In the genomic region with DNA sequence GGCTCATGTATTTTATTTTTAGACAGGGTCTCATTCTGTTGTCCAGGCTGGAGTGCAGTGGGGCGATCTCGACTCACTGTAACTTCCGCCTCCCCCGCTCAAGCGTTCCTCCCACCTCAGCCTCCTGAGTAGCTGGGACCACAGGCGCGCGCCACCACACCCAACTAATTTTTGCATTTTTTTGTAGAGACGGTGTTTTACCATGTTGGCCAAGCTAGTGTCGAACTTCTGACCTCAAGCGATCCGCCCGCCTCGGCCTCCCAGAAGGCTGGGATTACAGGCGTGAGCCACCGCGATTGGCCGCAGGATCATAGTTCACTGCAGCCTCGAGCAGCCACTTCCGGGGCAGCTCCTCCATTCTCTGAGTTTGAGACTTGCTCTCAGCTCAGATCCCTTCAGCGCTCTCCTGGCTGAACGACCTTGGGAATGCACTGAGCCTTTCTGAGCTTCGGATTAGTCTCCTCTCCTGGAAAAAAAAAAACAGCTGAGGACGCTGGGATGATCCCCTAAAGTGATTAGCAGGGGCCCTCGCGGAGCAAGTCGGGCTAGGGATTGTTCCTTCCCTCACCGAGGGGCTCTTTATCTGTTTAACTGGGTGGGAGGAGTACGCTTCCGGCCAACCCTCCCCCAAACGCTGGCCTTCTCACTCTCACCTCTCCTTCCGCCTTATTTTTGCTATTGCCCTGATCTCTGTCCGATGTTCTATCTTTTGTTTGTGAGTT, we compare ENCODE assay signal across 10 cellular contexts. TPM values are rescaled to one million over a fixed set of nuclear protein-coding genes. Genes with fewer than 3 reads are reported as not detected.
A peak's percentile ranks its signal among the peaks of the same experiment; 100 is the strongest.
DNase-seq lines count a peak whose midpoint lies in the region; ATAC-seq and TF ChIP-seq lines count a peak whose summit lies in the region.
"Had no signal": no experiment of that assay in that cellular context is flagged by ENCODE, and none has a peak within 500 bp of the region (broad histone marks: within the 10 kb centered on the region; RNA-seq: fewer than 3 reads in every experiment).

No MANE protein-coding gene starts in this region.

- CTCF ChIA-PET in CD4-positive, alpha-beta T cell (lab: Charles Lee), result interaction anchor here (0.7 to 1.7 kb wide), 4 partner anchors 11 to 50 kb away, joined by 3 to 4 read pairs (median 3); no protein-coding TSS in a partner anchor

- H3K36me3 Mint-ChIP-seq in CD4-positive, alpha-beta T cell (ENCODE audit: low read depth), result no peaks in the 10 kb centered on the region
- H3K36me3 Mint-ChIP-seq in natural killer cell, result no peaks in the 10 kb centered on the region

- DNase-seq in CD4-positive, alpha-beta T cell, result no peak
- DNase-seq in Karpas-422, result no peak
- no peak for DNase-seq in breast epithelium (ENCODE audit: low spot score in 2 of 2)
- no peak for DNase-seq in natural killer cell
- no peak for DNase-seq in NCI-H2171 treated with DMSO at 0.1 percent for 48 hours (lab: John Stamatoyannopoulos, UW)
- no peak for DNase-seq in NCI-H524 treated with DMSO at 0.1 percent for 48 hours (lab: John Stamatoyannopoulos, UW)
- DNase-seq in glomerular visceral epithelial cell (ENCODE audit: extremely low spot score), result no peak
- DNase-seq: brain microvascular endothelial cell, NCI-H187 treated with DMSO at 0.1 percent for 48 hours had no signal

- no peak overlapping the region for H3K27ac ChIP-seq in CD4-positive, alpha-beta T cell (ENCODE audit: low read depth, low read length)
- no peak overlapping the region for H3K27ac ChIP-seq in Karpas-422 (ENCODE audit: low read length)
- no peak overlapping the region for H3K27ac ChIP-seq in breast epithelium

- peak overlapping the region; percentile 75 for H3K4me3 Mint-ChIP-seq in CD4-positive, alpha-beta T cell
- peak overlapping the region; percentile 86 for H3K4me3 Mint-ChIP-seq in natural killer cell

- H3K4me2 ChIP-seq in Karpas-422 (ENCODE audit: low read depth, low read length, poor library complexity, severe bottlenecking), result peak overlapping the region; percentile 99

- H3K27ac Mint-ChIP-seq in CD4-positive, alpha-beta T cell, result peak overlapping the region; percentile 49
- peak overlapping the region; percentile 62 to 73 for H3K27ac Mint-ChIP-seq in natural killer cell

- H3K79me2 ChIP-seq in Karpas-422 (ENCODE audit: low read length), result peaks cover 29% of the 10 kb centered on the region

- no peak for TF ChIP-seq CTCF in CD4-positive, alpha-beta T cell (IDR thresholded peaks at IDR 0.05)
- TF ChIP-seq CTCF in breast epithelium (IDR thresholded peaks at IDR 0.05) (no peak), natural killer cell (IDR thresholded peaks at IDR 0.05) (no peak)

- H3K9me3 Mint-ChIP-seq in CD4-positive, alpha-beta T cell, result no peaks in the 10 kb centered on the region
- H3K9me3 Mint-ChIP-seq in natural killer cell, result no peaks in the 10 kb centered on the region

- H3K36me3 ChIP-seq in Karpas-422 (ENCODE audit: insufficient read depth, low read length) (no peaks in the 10 kb centered on the region), breast epithelium (no peaks in the 10 kb centered on the region)
- H3K36me3 ChIP-seq: brain microvascular endothelial cell had no signal

- no peaks in the 10 kb centered on the region for H3K4me1 Mint-ChIP-seq in CD4-positive, alpha-beta T cell (ENCODE audit: low read depth)
- peaks cover 0 to 11% of the 10 kb centered on the region in 2 donors for H3K4me1 Mint-ChIP-seq in natural killer cell

- H3K9me2 ChIP-seq in Karpas-422 (replicated peaks; ENCODE audit: insufficient read depth, low read length), result no peaks in the 10 kb centered on the region

- POLR2A ChIA-PET in CD4-positive, alpha-beta T cell (lab: Charles Lee), result interaction anchor here (0.7 to 2.1 kb wide), 6 partner anchors 13 to 299 kb away, joined by 3 to 22 read pairs (median 3); a partner anchor contains a TSS

- TF ChIP-seq POLR2A in breast epithelium (IDR thresholded peaks at IDR 0.05), result no peak

- H3K4me1 ChIP-seq in Karpas-422 (ENCODE audit: low read length), result peaks cover 53% of the 10 kb centered on the region
- H3K4me1 ChIP-seq in breast epithelium, result peaks cover 3 to 6% of the 10 kb centered on the region in 2 donors

- peak overlapping the region; percentile 81 for H3K9ac ChIP-seq in Karpas-422 (ENCODE audit: low read length)

- no peaks in the 10 kb centered on the region for H3K27me3 Mint-ChIP-seq in CD4-positive, alpha-beta T cell
- no peaks in the 10 kb centered on the region for H3K27me3 Mint-ChIP-seq in natural killer cell (ENCODE audit: low read depth in 2 of 2)

- peaks cover 3% of the 10 kb centered on the region for H3K27me3 ChIP-seq in CD4-positive, alpha-beta T cell (ENCODE audit: control insufficient read depth, insufficient read depth, low read length)
- H3K27me3 ChIP-seq in Karpas-422 (ENCODE audit: low read length) (no peaks in the 10 kb centered on the region), breast epithelium (no peaks in the 10 kb centered on the region)
- H3K27me3 ChIP-seq: brain microvascular endothelial cell had no signal

- H2AFZ ChIP-seq in Karpas-422 (ENCODE audit: low read length), result no peak overlapping the region

- no peak for ATAC-seq in CD4-positive, alpha-beta T cell (ENCODE audit: poor library complexity)
- ATAC-seq in natural killer cell (no peak), GM19328 (IDR thresholded peaks at IDR 0.05; ENCODE audit: unreplicated experiment) (no peak)

- no peaks in the 10 kb centered on the region for H3K9me3 ChIP-seq in CD4-positive, alpha-beta T cell (ENCODE audit: control insufficient read depth, low read length)
- H3K9me3 ChIP-seq in Karpas-422 (ENCODE audit: low read length) (no peaks in the 10 kb centered on the region), breast epithelium (no peaks in the 10 kb centered on the region)

- H3K4me3 ChIP-seq in Karpas-422 (ENCODE audit: low read length), result peak overlapping the region; percentile 99
- peak overlapping the region; percentile 73 to 83 (median 78) for H3K4me3 ChIP-seq in breast epithelium

- H4K20me1 ChIP-seq in Karpas-422 (ENCODE audit: insufficient read depth, low read depth, low read length), result no peaks in the 10 kb centered on the region

- intact Hi-C loops in CD4-positive, alpha-beta T cell (cut with DNase I, micrococcal nuclease), result loop anchor here in 1 of 2 experiments (5.0 kb wide), 2 partner anchors 69 to 104 kb away; a partner anchor contains a TSS
- intact Hi-C loops in breast epithelium (cut with DNase I; ENCODE audit: low total_unique reads) (no loop called here), natural killer cell (cut with micrococcal nuclease) (no loop called here)

RNA-seq across cellular contexts. Expression of a gene that starts 1.1 kb away (rescaled TPM):
- total RNA-seq in CD4-positive, alpha-beta T cell, result under 1 TPM; 0.47 to 0.60 TPM
- 17.6 and 30.3 TPM in 2 replicates for total RNA-seq in Karpas-422 (2014; rRNA removed; shearing (Covaris generic); ENCODE audit: low replicate concordance)
- total RNA-seq in breast epithelium (1 to 10 TPM in 1 of 3 donors, under 1 TPM in 2; 0.66 to 1.4 (median 0.73) TPM), natural killer cell (1 to 10 TPM; 2.6 to 5.9 (median 3.5) TPM)

RNA-seq across cellular contexts. Expression of a gene that starts 12.2 kb away (rescaled TPM):
- under 1 TPM; 0.39 to 0.44 TPM for total RNA-seq in CD4-positive, alpha-beta T cell
- total RNA-seq in Karpas-422 (2014; rRNA removed; shearing (Covaris generic); ENCODE audit: low replicate concordance), result 30.7 and 44.0 TPM in 2 replicates
- 1 to 10 TPM; 2.0 to 4.0 (median 3.7) TPM for total RNA-seq in breast epithelium
- total RNA-seq in natural killer cell, result 1 to 10 TPM; 2.9 to 4.4 (median 3.5) TPM

RNA-seq across cellular contexts. Expression of a gene that starts 17.3 kb away (rescaled TPM):
- total RNA-seq in CD4-positive, alpha-beta T cell, result not detected
- total RNA-seq in Karpas-422 (2014; rRNA removed; shearing (Covaris generic); ENCODE audit: low replicate concordance), result 3.4 and 8.5 TPM in 2 replicates
- under 1 TPM in 1 of 3 donors, not detected in 2; 0.33 TPM for total RNA-seq in breast epithelium
- total RNA-seq in natural killer cell, result under 1 TPM in 1 of 3 donors, not detected in 2; 0.16 TPM

RNA-seq across cellular contexts. Expression of a gene that starts 31.4 kb away (rescaled TPM):
- not detected for total RNA-seq in CD4-positive, alpha-beta T cell
- total RNA-seq in Karpas-422 (2014; rRNA removed; shearing (Covaris generic); ENCODE audit: low replicate concordance), result not detected in 2 replicates
- total RNA-seq in breast epithelium, result under 1 TPM in 1 of 3 donors, not detected in 2; 0.15 TPM
- total RNA-seq in natural killer cell, result under 1 TPM in 2 of 3 donors, not detected in 1; 0.34 to 0.35 TPM

RNA-seq across cellular contexts. Expression of a gene that starts 36.6 kb away (rescaled TPM):
- not detected for total RNA-seq in CD4-positive, alpha-beta T cell
- not detected in 2 replicates for total RNA-seq in Karpas-422 (2014; rRNA removed; shearing (Covaris generic); ENCODE audit: low replicate concordance)
- total RNA-seq in breast epithelium (not detected), natural killer cell (not detected)
